Comparison of ENCODE assay signal across 8 cellular contexts in genomic region chr15:72312605-72313447, GRCh38.
DNase-seq lines count a peak whose midpoint lies in the region; ATAC-seq and TF ChIP-seq lines count a peak whose summit lies in the region.

No MANE protein-coding gene starts in this region.

- TF ChIP-seq CTCF in LNCaP clone FGC (IDR thresholded peaks at IDR 0.05; ENCODE audit: control insufficient read depth, extremely low read depth, insufficient read depth) = peak; percentile 96

- H3K4me3 ChIP-seq in LNCaP clone FGC (ENCODE audit: low read depth, low read length) = no peak overlapping the region

- peak; percentile 64 for ATAC-seq in GM18517 (IDR thresholded peaks at IDR 0.05; ENCODE audit: unreplicated experiment)
- ATAC-seq in HG03097 (IDR thresholded peaks at IDR 0.05; ENCODE audit: low FRiP score, unreplicated experiment) = no peak

- DNase-seq in ACHN (peak; percentile 67), LNCaP clone FGC (ENCODE audit: low read depth) (peak; percentile 50), SHP77 (lab: John Stamatoyannopoulos, UW) (peak; percentile 51 to 76), globus pallidus (ENCODE audit: low spot score) (peak; percentile 54), pons (ENCODE audit: low spot score) (peak; percentile 60)
- DNase-seq in activated effector memory CD4-positive, alpha-beta T cell treated with Interleukin-2 at 50 U/mL for 16 hours = peak; percentile 27

- in situ Hi-C loops in ACHN (cut with HindIII; ENCODE audit: low pct_ligation_motif_present, low pct_unique_long_range_greater_than_20kb, low sequenced_read_pairs) = no loop called here
